ENCODE assay signal across 14 cellular contexts in the genomic region with DNA sequence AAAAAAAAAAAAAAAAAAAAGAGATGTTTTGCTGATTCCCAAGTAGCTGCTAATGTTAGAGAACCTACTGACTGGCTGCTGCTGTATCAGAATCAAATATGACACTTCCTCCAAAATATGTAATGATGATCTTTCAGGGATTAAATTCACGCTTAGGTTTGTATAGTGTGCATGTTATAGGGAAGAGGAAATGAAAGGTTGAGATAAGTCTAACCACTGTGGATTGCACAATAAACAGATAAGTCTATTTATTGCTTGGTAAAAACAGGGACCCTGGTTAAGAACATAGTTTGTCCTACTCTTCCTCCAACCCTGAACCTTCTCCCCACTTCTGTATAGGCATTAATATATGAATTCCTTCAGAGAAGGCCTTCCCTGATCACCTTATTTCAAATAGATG. TPM values are rescaled to one million over a fixed set of nuclear protein-coding genes. Genes with fewer than 3 reads are reported as not detected.
DNase-seq lines count a peak whose midpoint lies in the region; ATAC-seq, FAIRE-seq and TF ChIP-seq lines count a peak whose summit lies in the region.
"Had no signal": no experiment of that assay in that cellular context is flagged by ENCODE, and none has a peak within 500 bp of the region (broad histone marks: within the 10 kb centered on the region; RNA-seq: fewer than 3 reads in every experiment).

No MANE protein-coding gene starts in this region.

- H3K79me2 ChIP-seq in K562 (ENCODE audit: control insufficient read depth, insufficient read depth, low read length) = peaks cover 86% of the 10 kb centered on the region

- H3K27ac ChIP-seq in K562 (ENCODE audit: extremely low read depth, low read depth, low read length) = 0 out of 3 replicates have a peak overlapping the region, but pooled peaks have one; percentile 6
- H3K27ac ChIP-seq in naive thymus-derived CD4-positive, alpha-beta T cell (ENCODE audit: low read depth, low read length) = no peak overlapping the region
- H3K27ac ChIP-seq: brain microvascular endothelial cell, VCaP had no signal

- H4K20me1 ChIP-seq in K562 (replicated peaks; ENCODE audit: control insufficient read depth, insufficient read depth, low read length) = peaks cover 3% of the 10 kb centered on the region; the same call in 1 of the 2 replicates

- H3K36me3 Mint-ChIP-seq in Calu3 (ENCODE audit: insufficient read depth, unreplicated experiment) = peaks cover 13% of the 10 kb centered on the region
- H3K36me3 Mint-ChIP-seq in naive thymus-derived CD4-positive, alpha-beta T cell = peaks cover 8 to 43% (median 29%) of the 10 kb centered on the region in 5 donors

- no peak overlapping the region for H3K4me3 ChIP-seq in K562
- no peak overlapping the region for H3K4me3 ChIP-seq in naive thymus-derived CD4-positive, alpha-beta T cell (ENCODE audit: low read length)
- H3K4me3 ChIP-seq: smooth muscle cell had no signal

- H3K9me1 ChIP-seq in K562 (ENCODE audit: control insufficient read depth, insufficient read depth, low read length) = no peaks in the 10 kb centered on the region

- H3K4me1 Mint-ChIP-seq in Calu3 (ENCODE audit: low read depth, unreplicated experiment) = peaks cover 21% of the 10 kb centered on the region
- peaks cover 39 to 89% (median 79%) of the 10 kb centered on the region in 7 donors for H3K4me1 Mint-ChIP-seq in naive thymus-derived CD4-positive, alpha-beta T cell

- H3K27ac Mint-ChIP-seq in Calu3 (ENCODE audit: unreplicated experiment) = peak overlapping the region; percentile 11
- H3K27ac Mint-ChIP-seq in naive thymus-derived CD4-positive, alpha-beta T cell = peak overlapping the region in 4 of 9 donors; percentile 16 to 71 (median 42)

- H2AFZ ChIP-seq in K562 (ENCODE audit: low read depth, low read length) = no peak overlapping the region

- in situ Hi-C loops in K562 (cut with MboI) = no loop called here

- WGBS in K562 (ENCODE audit: insufficient coverage, low coverage, missing lambda C conversion rate) = 28% methylated on average over 1 of the region's 1 CpG

- no peak overlapping the region for H3K9ac ChIP-seq in K562 (ENCODE audit: insufficient read depth in 1 of 2, low read depth in 2 of 2, low read length in 2 of 2)

- BruUV-seq in Calu3 (replicated peaks; lab: Mats Ljungman, UMichigan) (no TSS peak), K562 (replicated peaks; lab: Mats Ljungman, UMichigan) (no TSS peak)

- H3K9me3 Mint-ChIP-seq in Calu3 (ENCODE audit: low read depth, unreplicated experiment) = peaks cover 3% of the 10 kb centered on the region
- H3K9me3 Mint-ChIP-seq in naive thymus-derived CD4-positive, alpha-beta T cell = peaks cover 0 to 2% (median 0%) of the 10 kb centered on the region in 11 donors

- TF ChIP-seq RAD21 in K562 (CRISPR knock-in tag; conservative IDR thresholded peaks at IDR 0.05 in 1 of 2, IDR thresholded peaks at IDR 0.05 in 1 of 2) = no peak

- TF ChIP-seq POLR2A in K562 (conservative IDR thresholded peaks at IDR 0.05) (no peak), GM12892 (IDR thresholded peaks at IDR 0.05; ENCODE audit: low read depth, low read length) (no peak)

- no peak overlapping the region for H3K4me3 Mint-ChIP-seq in Calu3 (ENCODE audit: low read depth, unreplicated experiment)
- peak overlapping the region in 5 of 10 donors; percentile 11 to 29 (median 20) for H3K4me3 Mint-ChIP-seq in naive thymus-derived CD4-positive, alpha-beta T cell

- TF ChIP-seq CTCF in Calu3 (IDR thresholded peaks at IDR 0.05; ENCODE audit: unreplicated experiment) = no peak
- no peak for TF ChIP-seq CTCF in K562 (IDR thresholded peaks at IDR 0.05 in 2 of 3, conservative IDR thresholded peaks at IDR 0.05 in 1 of 3; ENCODE audit: insufficient read depth in 2 of 3, low read depth in 1 of 3, low read length in 3 of 3)

- ATAC-seq in K562 = peak; percentile 55
- ATAC-seq in naive thymus-derived CD4-positive, alpha-beta T cell = peak; percentile 63
- ATAC-seq in HG02981 (IDR thresholded peaks at IDR 0.05; ENCODE audit: unreplicated experiment) = no peak
- no peak for ATAC-seq in HG02571 (IDR thresholded peaks at IDR 0.05; ENCODE audit: unreplicated experiment)

- intact Hi-C loops in Calu3 (cut with micrococcal nuclease; ENCODE audit: unreplicated experiment) = no loop called here
- intact Hi-C loops in K562 (cut with micrococcal nuclease) = no loop called here
- intact Hi-C loops in naive thymus-derived CD4-positive, alpha-beta T cell (cut with micrococcal nuclease) = no loop called here

- peaks cover 32% of the 10 kb centered on the region; the same call in 2 of the 3 replicates for H3K36me3 ChIP-seq in K562 (ENCODE audit: control insufficient read depth, insufficient read depth, low read length)
- no peaks in the 10 kb centered on the region for H3K36me3 ChIP-seq in naive thymus-derived CD4-positive, alpha-beta T cell (ENCODE audit: control insufficient read depth in 2 of 3, insufficient read depth in 3 of 3, low read length in 3 of 3)
- H3K36me3 ChIP-seq: brain microvascular endothelial cell had no signal

- POLR2A ChIA-PET in K562 (lab: Yijun Ruan, JAX) = interaction anchor here (0.6 to 3.2 kb wide), 4 partner anchors 9 to 14 kb away, joined by 3 to 19 read pairs (median 4); a partner anchor contains a TSS
- POLR2A ChIA-PET in naive thymus-derived CD4-positive, alpha-beta T cell (lab: Charles Lee) = interaction anchor here (1.2 kb wide), 1 partner anchor 15 kb away, joined by 3 read pairs; no protein-coding TSS in a partner anchor

- DNase-seq in Calu3 (no peak), MV-4-11 (lab: John Stamatoyannopoulos, UW) (peak; percentile 98), K562 (ENCODE audit: extremely low read depth in 1 of 4, low spot score in 3 of 4) (no peak), NCI-H1436 (lab: John Stamatoyannopoulos, UW) (no peak), GM12892 (ENCODE audit: insufficient read length) (no peak)
- no peak for DNase-seq in naive thymus-derived CD4-positive, alpha-beta T cell
- DNase-seq: activated naive CD4-positive, alpha-beta T cell; brain microvascular endothelial cell; NCI-H2171; NK-92 treated with Interleukin-12 subunit alpha and Interleukin-12 subunit beta, amount 100 ng/mL, for 24 hours had no signal

- H3K4me1 ChIP-seq in K562 (replicated peaks in 1 of 2; ENCODE audit: control insufficient read depth in 2 of 2, insufficient read depth in 2 of 2, low read length in 2 of 2) = peaks cover 0 to 3% of the 10 kb centered on the region in 2 experiments; a peak in 3 of 5 replicates
- H3K4me1 ChIP-seq in naive thymus-derived CD4-positive, alpha-beta T cell (ENCODE audit: control insufficient read depth in 2 of 2, insufficient read depth in 2 of 2, low read length in 2 of 2) = peaks cover 0 to 8% of the 10 kb centered on the region in 2 donors

- FAIRE-seq in K562 (lab: Jason Lieb, UNC) (no peak), GM12892 (lab: Jason Lieb, UNC) (no peak)

- no peaks in the 10 kb centered on the region for H3K27me3 Mint-ChIP-seq in Calu3 (ENCODE audit: unreplicated experiment)
- H3K27me3 Mint-ChIP-seq in naive thymus-derived CD4-positive, alpha-beta T cell = no peaks in the 10 kb centered on the region

- no peak for TF ChIP-seq EP300 in K562 (IDR thresholded peaks at IDR 0.05; ENCODE audit: low read length)

- H3K4me2 ChIP-seq in K562 (ENCODE audit: insufficient read depth, low read length) = no peak overlapping the region
- H3K4me2 ChIP-seq: smooth muscle cell had no signal

- CTCF ChIA-PET in Calu3 (lab: Charles Lee) (no interaction called here), K562 (lab: Yijun Ruan, JAX; ENCODE audit: low intra/inter-chr PET ratio) (no interaction called here)
- CTCF ChIA-PET in naive thymus-derived CD4-positive, alpha-beta T cell (lab: Charles Lee) = no interaction called here

- H3K27me3 ChIP-seq in K562 (ENCODE audit: control insufficient read depth in 2 of 2, insufficient read depth in 2 of 2, low read length in 2 of 2) = no peaks in the 10 kb centered on the region
- H3K27me3 ChIP-seq in naive thymus-derived CD4-positive, alpha-beta T cell (ENCODE audit: control insufficient read depth in 2 of 2, insufficient read depth in 2 of 2, low read length in 2 of 2) = no peaks in the 10 kb centered on the region
- H3K27me3 ChIP-seq: brain microvascular endothelial cell had no signal

- H3K9me3 ChIP-seq in K562 (replicated peaks; ENCODE audit: control insufficient read depth, insufficient read depth, low read depth, low read length) = no peaks in the 10 kb centered on the region
- no peaks in the 10 kb centered on the region for H3K9me3 ChIP-seq in naive thymus-derived CD4-positive, alpha-beta T cell (ENCODE audit: control insufficient read depth in 2 of 3, low read length in 3 of 3)

TF ChIP-seq in K562, 482 proteins besides CTCF, POLR2A, EP300 and RAD21 (continues in another document):
- 0 out of 2 replicates have a peak, but pooled peaks have one; percentile 38 for TF ChIP-seq ARID1B (IDR thresholded peaks at IDR 0.05)
- TF ChIP-seq TRIM24 (IDR thresholded peaks at IDR 0.05) = peak; percentile 52 to 70; a peak in 2 of 4 replicates
- TF ChIP-seq JUNB (CRISPR knock-in tag; conservative IDR thresholded peaks at IDR 0.05) = no peak
- 0 out of 2 replicates have a peak, but pooled peaks have one; percentile 13 for TF ChIP-seq ELF2 (CRISPR knock-in tag; IDR thresholded peaks at IDR 0.05)

RNA-seq across cellular contexts. Expression of a gene that starts 13.2 kb away (rescaled TPM):
- 42.1 and 44.2 TPM in 2 replicates for total RNA-seq in Calu3 (2022)
- 81.9 and 168 TPM in 2 replicates for total RNA-seq in K562 (2011; cell fraction: chromatin; rRNA removed; ENCODE audit: low replicate concordance)
- 42.0 and 47.8 TPM in 2 replicates for total RNA-seq in K562 (2011; cell fraction: nucleolus; rRNA removed)
- total RNA-seq in K562 (2011; cell fraction: nucleoplasm; rRNA removed) = 46.5 and 67.9 TPM in 2 replicates
- total RNA-seq in K562 (2014; rRNA removed) = 11.4 and 12.4 TPM in 2 replicates
- 20.9 and 23.4 TPM in 2 replicates for total RNA-seq in K562 (2014; rRNA removed; fragmentation: Illumina TruSeq; extraction: Trizol)
- 27.2 and 31.7 TPM in 2 replicates for total RNA-seq in K562 (2015; rRNA removed; fragmentation: Illumina TruSeq; extraction: Trizol)
- total RNA-seq in K562 (2021) = 21.0 and 21.3 TPM in 2 replicates
- 17.3 and 17.4 TPM in 2 replicates for polyA plus RNA-seq in K562 (2011; rRNA removed)
- polyA plus RNA-seq in K562 (2011; cell fraction: cytosol; rRNA removed) = 7.9 and 9.5 TPM in 2 replicates
- polyA plus RNA-seq in K562 (2011; cell fraction: nucleus; rRNA removed) = 23.3 and 23.5 TPM in 2 replicates
- 2.8 and 3.4 TPM in 2 replicates for polyA plus RNA-seq in K562 (2012)
- 5.6 and 6.7 TPM in 2 replicates for polyA plus RNA-seq in K562 (2014; fragmentation: Illumina TruSeq; extraction: Trizol)
- polyA plus RNA-seq in K562 (2014; fragmentation: Nextera tagmentation; extraction: Ambion mirVana) = 1 to 10 TPM; 2.4 to 3.4 TPM
- 5.7 and 6.1 TPM in 2 replicates for polyA plus RNA-seq in K562 (2014; rRNA removed)
- polyA minus RNA-seq in K562 (2011; rRNA and poly(A)+ RNA removed) = 83.2 and 95.5 TPM in 2 replicates
- polyA minus RNA-seq in K562 (2011; cell fraction: cytosol; rRNA and poly(A)+ RNA removed) = 26.8 and 32.4 TPM in 2 replicates
- polyA minus RNA-seq in K562 (2011; cell fraction: nucleus; rRNA and poly(A)+ RNA removed) = 33.8 and 61.1 TPM in 2 replicates
- total RNA-seq in naive thymus-derived CD4-positive, alpha-beta T cell = 10 to 100 TPM; 36.5 to 49.5 (median 47.7) TPM
- polyA plus RNA-seq in naive thymus-derived CD4-positive, alpha-beta T cell = 1 to 10 TPM; 6.7 to 7.2 TPM
- 10.0 TPM for polyA plus RNA-seq in GM12892 (2012; ENCODE audit: missing spikeins)

Comparison
In these comparisons a context has a peak if more than half of its experiments do, and no peak if none do; other contexts are left out.
1. ATAC-seq: peak in K562 (single experiment) and naive thymus-derived CD4-positive, alpha-beta T cell (single experiment); none in HG02981 (single experiment) and HG02571 (single experiment).